33 cellular contexts compared by ENCODE assay signal in the genomic region with DNA sequence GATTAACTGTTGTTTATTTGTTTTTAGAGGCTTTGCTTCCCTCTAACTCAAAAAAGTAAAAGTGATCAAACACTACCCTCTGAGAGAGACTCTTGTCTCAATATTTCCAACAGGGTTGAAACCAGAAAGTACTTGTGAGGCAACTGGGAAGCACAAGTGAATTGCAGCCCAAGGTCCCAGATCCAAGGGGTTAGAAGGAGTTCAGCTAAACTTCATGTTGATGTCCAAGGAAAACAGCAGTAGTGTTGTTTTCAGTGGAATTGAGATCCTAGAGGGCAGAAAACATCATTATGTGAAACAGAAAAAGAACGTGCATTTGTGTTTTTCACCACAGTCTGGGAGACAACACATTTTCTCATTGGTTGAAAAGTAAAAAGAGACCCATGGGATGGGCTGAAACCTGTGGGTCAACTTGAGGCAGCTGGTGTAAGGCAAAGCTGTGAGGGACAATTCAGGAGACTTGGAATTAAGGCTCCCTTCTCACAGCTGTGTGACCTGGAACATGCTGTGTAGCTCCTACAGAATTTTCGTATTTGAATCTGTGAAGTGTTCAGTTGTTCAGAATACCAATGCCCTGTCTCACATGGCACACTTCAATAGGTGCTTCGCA.
"Had no signal": no experiment of that assay in that cellular context is flagged by ENCODE, and none has a peak within 500 bp of the region (broad histone marks: within the 10 kb centered on the region; RNA-seq: fewer than 3 reads in every experiment).

No MANE protein-coding gene starts in this region.

- ATAC-seq: activated CD8-positive, alpha-beta T cell treated with anti-CD3 and anti-CD28 coated beads for 36 hours; activated naive CD4-positive, alpha-beta T cell treated with anti-CD3 and anti-CD28 coated beads, Interleukin-2, amount 50 U/mL, for 72 hours; activated T-cell treated with anti-CD3 and anti-CD28 coated beads, Interleukin-2, amount 50 U/mL, for 4 hours; activated T-cell treated with anti-CD3 and anti-CD28 coated beads, Interleukin-2, amount 50 U/mL, for 72 hours; activated T-helper 17 cell treated with anti-CD3 and anti-CD28 coated beads, Interleukin-2, amount 50 U/mL, for 72 hours; body of pancreas had no signal

- H3K36me3 ChIP-seq: adrenal gland, brain microvascular endothelial cell, breast epithelium had no signal

- H3K4me3 ChIP-seq: adrenal gland, body of pancreas, breast epithelium had no signal

- H3K27me3 ChIP-seq: adrenal gland, body of pancreas, brain microvascular endothelial cell, breast epithelium had no signal

- DNase-seq: activated B cell treated with CpG ODN at 0.5 μM for 24 hours; activated CD4-positive, alpha-beta memory T cell treated with anti-CD3 and anti-CD28 coated beads for 36 hours; activated CD4-positive, alpha-beta T cell treated with anti-CD3 and anti-CD28 coated beads for 4 hours; activated CD4-positive, alpha-beta T cell treated with anti-CD3 and anti-CD28 coated beads, Interleukin-2, amount 10 ng/mL, durations not matched to agents 24 days and 14 days; activated CD4-positive, alpha-beta T cell treated with anti-CD3 and anti-CD28 coated beads, Interleukin-2, amount 50 U/mL, for 1 hour; activated CD4-positive, alpha-beta T cell treated with anti-CD3 and anti-CD28 coated beads, Interleukin-2, amount 50 U/mL, for 4 hours; activated CD4-positive, CD25-positive, alpha-beta regulatory T cell treated with anti-CD3 and anti-CD28 coated beads, Interleukin-2, amount 50 U/mL, for 72 hours; activated CD8-positive, alpha-beta memory T cell treated with anti-CD3 and anti-CD28 coated beads, Interleukin-2, amount 50 U/mL, for 4 hours; activated CD8-positive, alpha-beta T cell treated with anti-CD3 and anti-CD28 coated beads for 36 hours; activated effector memory CD4-positive, alpha-beta T cell treated with anti-CD3 and anti-CD28 coated beads, Interleukin-2, amount 50 U/mL, for 16 hours; activated gamma-delta T cell treated with Interleukin-2 at 50 U/mL for 16 hours; activated naive CD4-positive, alpha-beta T cell; activated naive CD4-positive, alpha-beta T cell treated with anti-CD3 and anti-CD28 coated beads for 36 hours; activated naive CD4-positive, alpha-beta T cell treated with anti-CD3 and anti-CD28 coated beads, Interleukin-2, amount 50 U/mL, for 16 hours; activated naive CD8-positive, alpha-beta T cell treated with anti-CD3 and anti-CD28 coated beads for 36 hours; activated T-cell treated with anti-CD3 and anti-CD28 coated beads for 4 hours; activated T-cell treated with anti-CD3 and anti-CD28 coated beads, Interleukin-2, amount 50 U/mL, for 1 hour; activated T-cell treated with anti-CD3 and anti-CD28 coated beads, Interleukin-2, amount 50 U/mL, for 4 hours; activated T-cell treated with anti-CD3 and anti-CD28 coated beads, Interleukin-2, amount 50 U/mL, for 72 hours; adrenal gland; amniotic stem cell; aorta; body of pancreas; brain microvascular endothelial cell; caudate nucleus; cerebellar nuclear complex; T-helper 1 cell; T-helper 2 cell; T-helper 9 cell had no signal

- H3K27ac ChIP-seq: adrenal gland, body of pancreas, brain microvascular endothelial cell, breast epithelium, VCaP had no signal

- H3K4me1 ChIP-seq: adrenal gland, body of pancreas, breast epithelium had no signal
